ENCODE assay signal across 8 cellular contexts in genomic region chr2:238288650-238289573, GRCh38. TPM values are rescaled to one million over a fixed set of nuclear protein-coding genes. Genes with fewer than 3 reads are reported as not detected.
DNase-seq lines count a peak whose midpoint lies in the region; ATAC-seq and TF ChIP-seq lines count a peak whose summit lies in the region.

No MANE protein-coding gene starts in this region.

- TF ChIP-seq CTCF in chondrocyte (IDR thresholded peaks at IDR 0.05): peak; percentile 74

- no peaks in the 10 kb centered on the region for H3K36me3 Mint-ChIP-seq in chondrocyte (ENCODE audit: low read depth)

- ATAC-seq in GM19043 (IDR thresholded peaks at IDR 0.05; ENCODE audit: low read depth, unreplicated experiment) (peak; percentile 90), HG03378 (IDR thresholded peaks at IDR 0.05; ENCODE audit: unreplicated experiment) (peak; percentile 89)

- H3K4me1 Mint-ChIP-seq in chondrocyte (ENCODE audit: low read depth): peaks cover 35% of the 10 kb centered on the region

- no peaks in the 10 kb centered on the region for H3K9me3 Mint-ChIP-seq in chondrocyte (ENCODE audit: low read depth)

- peak; percentile 98 for DNase-seq in Ammon's horn (ENCODE audit: low spot score)
- DNase-seq in NCI-H446 treated with DMSO at 0.1 percent for 48 hours (lab: John Stamatoyannopoulos, UW): peak; percentile 96
- peak; percentile 97 for DNase-seq in activated CD4-positive, alpha-beta T cell treated with anti-CD3 and anti-CD28 coated beads for 1 hour
- peak; percentile 98 for DNase-seq in chondrocyte (ENCODE audit: low spot score)
- peak; percentile 99 for DNase-seq in kidney tubule cell (ENCODE audit: low spot score)
- DNase-seq in stimulated activated CD4-positive, alpha-beta T cell treated with anti-CD3 and anti-CD28 coated beads, Interleukin-1b, Interleukin-23, amount 100 ng/mL, for 24 hours (ENCODE audit: low read depth in 4 of 4, low spot score in 1 of 4): peak; percentile 84 to 94 (median 92)

- peak overlapping the region; percentile 88 for H3K27ac Mint-ChIP-seq in chondrocyte (ENCODE audit: unreplicated experiment)

- no peaks in the 10 kb centered on the region for H3K27me3 Mint-ChIP-seq in chondrocyte (ENCODE audit: low read depth)

- H3K4me3 Mint-ChIP-seq in chondrocyte (ENCODE audit: unreplicated experiment): peak overlapping the region; percentile 81

RNA-seq across cellular contexts. Expression of gene PER2, which starts 0.5 kb away (rescaled TPM):
- 2.7 to 3.3 TPM (median 2.9 TPM) in 3 replicates for total RNA-seq in chondrocyte

RNA-seq across cellular contexts. Expression of gene TRAF3IP1, which starts 31.4 kb away (rescaled TPM):
- 15.1 to 21.1 TPM (median 15.8 TPM) in 3 replicates for total RNA-seq in chondrocyte

RNA-seq across cellular contexts. Expression of gene HES6, which starts 49.1 kb away (rescaled TPM):
- total RNA-seq in chondrocyte: 16.2 to 33.3 TPM (median 16.5 TPM) in 3 replicates

Comparison
In these comparisons a context has a peak if more than half of its experiments do, and no peak if none do; other contexts are left out.
1. Peak in every context shown above with its lines: DNase-seq and ATAC-seq.